Comparison of ENCODE assay signal across 15 cellular contexts in the genomic region with DNA sequence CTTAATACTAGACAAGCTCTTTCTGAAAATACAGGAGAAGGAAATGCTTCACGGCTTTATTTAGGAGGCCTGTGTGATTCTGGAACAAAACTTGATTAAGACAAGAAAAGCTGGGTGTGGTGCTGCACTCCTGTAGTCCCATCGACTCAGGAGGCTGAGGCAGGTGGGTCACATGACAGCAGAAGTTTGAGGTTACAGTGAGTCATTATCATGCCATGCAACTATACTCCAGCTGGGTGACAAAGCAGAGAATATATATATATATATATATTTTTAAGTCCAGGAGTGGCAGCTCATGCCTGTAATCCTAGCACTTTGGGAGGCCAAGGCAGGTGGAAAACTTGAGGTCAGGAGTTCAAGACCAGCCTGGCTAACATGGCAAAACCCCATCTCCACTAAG. TPM values are rescaled to one million over a fixed set of nuclear protein-coding genes. Genes with fewer than 3 reads are reported as not detected.
DNase-seq lines count a peak whose midpoint lies in the region; ATAC-seq and TF ChIP-seq lines count a peak whose summit lies in the region.
"Had no signal": no experiment of that assay in that cellular context is flagged by ENCODE, and none has a peak within 500 bp of the region (broad histone marks: within the 10 kb centered on the region; RNA-seq: fewer than 3 reads in every experiment).

No MANE protein-coding gene starts in this region.

- H3K9ac ChIP-seq in smooth muscle cell (ENCODE audit: low read depth), result no peak overlapping the region

- H2AFZ ChIP-seq in smooth muscle cell (ENCODE audit: low read depth), result no peak overlapping the region

- TF ChIP-seq CTCF in smooth muscle cell (IDR thresholded peaks at IDR 0.05; ENCODE audit: borderline replicate concordance, insufficient read depth, poor library complexity, severe bottlenecking), result no peak

- no peaks in the 10 kb centered on the region for H3K36me3 ChIP-seq in smooth muscle cell (ENCODE audit: low read depth)
- H3K36me3 ChIP-seq: thoracic aorta had no signal

- H3K4me1 ChIP-seq in smooth muscle cell (ENCODE audit: low read depth), result no peaks in the 10 kb centered on the region

- ATAC-seq in activated CD8-positive, alpha-beta memory T cell treated with anti-CD3 and anti-CD28 coated beads, Interleukin-2, amount 10 ng/mL, durations not matched to agents 7 days and 5 days, result no peak
- ATAC-seq: sciatic nerve had no signal

- peak; percentile 43 for DNase-seq in activated CD8-positive, alpha-beta memory T cell treated with anti-CD3 and anti-CD28 coated beads, Interleukin-2, amount 10 ng/mL, durations not matched to agents 7 days and 5 days
- DNase-seq in activated CD8-positive, alpha-beta memory T cell treated with anti-CD3 and anti-CD28 coated beads, Interleukin-2, amount 50 U/mL, for 48 hours, result no peak
- DNase-seq in M059J (ENCODE audit: low read depth) (peak; percentile 78), amniotic epithelial cell (ENCODE audit: low read depth) (peak; percentile 20), mucosa of gallbladder (ENCODE audit: low spot score) (peak; percentile 38), smooth muscle cell (lab: John Stamatoyannopoulos, UW; ENCODE audit: unreplicated experiment) (no peak), KG1 (lab: John Stamatoyannopoulos, UW) (no peak), GM19240 (ENCODE audit: insufficient read length, low spot score) (no peak)
- DNase-seq: activated CD8-positive, alpha-beta memory T cell treated with anti-CD3 and anti-CD28 coated beads, Interleukin-2, amount 50 U/mL, for 4 hours; head of caudate nucleus; kidney; NCI-H1105; stimulated activated CD4-positive, alpha-beta T cell treated with anti-CD3 and anti-CD28 coated beads, Interleukin-4, amount 100 ng/mL, for 1 hour had no signal

- H3K36me3 Mint-ChIP-seq in activated CD8-positive, alpha-beta memory T cell treated with anti-CD3 and anti-CD28 coated beads, Interleukin-2, amount 10 ng/mL, durations not matched to agents 7 days and 5 days, result peaks cover 14% of the 10 kb centered on the region

- H4K20me1 ChIP-seq in smooth muscle cell (ENCODE audit: low read depth), result no peaks in the 10 kb centered on the region

- 80% methylated on average over 2 of the region's 2 CpGs for WGBS in smooth muscle cell (ENCODE audit: low lambda C conversion rate)

- no peaks in the 10 kb centered on the region for H3K27me3 ChIP-seq in smooth muscle cell (ENCODE audit: low read depth)

- no peaks in the 10 kb centered on the region for H3K79me2 ChIP-seq in smooth muscle cell (ENCODE audit: low read depth)

- no peaks in the 10 kb centered on the region for H3F3A ChIP-seq in smooth muscle cell (ENCODE audit: low read depth)

- no peak overlapping the region for H3K27ac ChIP-seq in smooth muscle cell (ENCODE audit: low read depth)
- H3K27ac ChIP-seq: thoracic aorta had no signal

- no peak overlapping the region for H3K4me2 ChIP-seq in smooth muscle cell

- H3K4me1 Mint-ChIP-seq in activated CD8-positive, alpha-beta memory T cell treated with anti-CD3 and anti-CD28 coated beads, Interleukin-2, amount 10 ng/mL, durations not matched to agents 7 days and 5 days, result peaks cover 21% of the 10 kb centered on the region

- peaks cover 7% of the 10 kb centered on the region for H3K27me3 Mint-ChIP-seq in activated CD8-positive, alpha-beta memory T cell treated with anti-CD3 and anti-CD28 coated beads, Interleukin-2, amount 10 ng/mL, durations not matched to agents 7 days and 5 days

- no peak overlapping the region for H3K27ac Mint-ChIP-seq in activated CD8-positive, alpha-beta memory T cell treated with anti-CD3 and anti-CD28 coated beads, Interleukin-2, amount 10 ng/mL, durations not matched to agents 7 days and 5 days

- H3K4me3 Mint-ChIP-seq in activated CD8-positive, alpha-beta memory T cell treated with anti-CD3 and anti-CD28 coated beads, Interleukin-2, amount 10 ng/mL, durations not matched to agents 7 days and 5 days, result no peak overlapping the region

- CTCF ChIA-PET in activated CD8-positive, alpha-beta memory T cell treated with anti-CD3 and anti-CD28 coated beads, Interleukin-2, amount 10 ng/mL, durations not matched to agents 7 days and 5 days (lab: Charles Lee), result interaction anchor here (1.2 to 1.4 kb wide), 2 partner anchors 9 to 13 kb away, joined by 4 read pairs; no protein-coding TSS in a partner anchor

- H3K9me3 Mint-ChIP-seq in activated CD8-positive, alpha-beta memory T cell treated with anti-CD3 and anti-CD28 coated beads, Interleukin-2, amount 10 ng/mL, durations not matched to agents 7 days and 5 days (ENCODE audit: low read depth), result peaks cover 5% of the 10 kb centered on the region

- no peaks in the 10 kb centered on the region for H3K9me3 ChIP-seq in smooth muscle cell (replicated peaks; ENCODE audit: low read depth)

- no peak overlapping the region for H3K4me3 ChIP-seq in smooth muscle cell
- H3K4me3 ChIP-seq: thoracic aorta had no signal

RNA-seq across cellular contexts. Expression of gene SPIN1, which starts 33.1 kb away (rescaled TPM):
- 10 to 100 TPM; 51.3 to 92.8 TPM for total RNA-seq in activated CD8-positive, alpha-beta memory T cell treated with anti-CD3 and anti-CD28 coated beads, Interleukin-2, amount 10 ng/mL, durations not matched to agents 7 days and 5 days
- 117 and 149 TPM in 2 replicates for total RNA-seq in M059J (2014; rRNA removed; shearing (Covaris generic))
- total RNA-seq in mucosa of gallbladder (85.8 TPM), smooth muscle cell (122 and 129 TPM in 2 replicates)
- 56.4 and 60.0 TPM in 2 replicates for polyA plus RNA-seq in smooth muscle cell

Comparison
In these comparisons a context has a peak if more than half of its experiments do, and no peak if none do; other contexts are left out.
1. DNase-seq: peak in activated CD8-positive, alpha-beta memory T cell treated with anti-CD3 and anti-CD28 coated beads, Interleukin-2, amount 10 ng/mL, durations not matched to agents 7 days and 5 days (single experiment), M059J (single experiment), amniotic epithelial cell (single experiment) and mucosa of gallbladder (single experiment); none in activated CD8-positive, alpha-beta memory T cell treated with anti-CD3 and anti-CD28 coated beads, Interleukin-2, amount 50 U/mL, for 48 hours (single experiment), smooth muscle cell (single experiment), KG1 (single experiment) and GM19240 (single experiment).